8 cellular contexts compared by ENCODE assay signal in the genomic region with DNA sequence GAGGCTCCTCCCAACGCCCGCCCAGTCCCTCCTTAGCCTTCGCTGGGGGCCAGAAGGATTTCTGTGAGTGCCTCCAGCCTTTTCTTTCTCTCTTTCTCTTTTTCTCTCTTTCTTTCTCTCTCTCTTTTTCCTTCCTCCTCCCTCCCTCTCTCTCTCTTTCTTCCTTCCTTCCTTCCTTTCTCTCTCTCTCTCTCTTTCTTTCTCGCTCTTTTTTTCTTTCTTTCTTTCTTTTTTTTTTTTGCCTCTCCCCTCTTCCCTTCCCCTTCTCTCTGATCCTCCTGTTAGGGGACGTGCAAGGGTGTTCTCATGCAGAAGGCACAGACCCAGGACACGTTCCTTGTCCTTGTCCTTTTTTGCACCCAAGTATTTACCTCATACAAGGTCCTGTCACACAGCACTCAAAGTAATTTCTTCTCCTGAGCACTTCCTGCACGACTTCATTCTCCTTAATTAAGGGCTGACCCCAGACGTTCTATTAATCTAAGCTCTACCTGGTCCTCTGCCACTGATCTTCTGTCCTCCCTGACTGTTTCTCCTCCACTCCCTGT. TPM values are rescaled to one million over a fixed set of nuclear protein-coding genes. Genes with fewer than 3 reads are reported as not detected.
A peak's percentile ranks its signal among the peaks of the same experiment; 100 is the strongest.
DNase-seq lines count a peak whose midpoint lies in the region; ATAC-seq and TF ChIP-seq lines count a peak whose summit lies in the region.

No MANE protein-coding gene starts in this region.

- H3K4me3 ChIP-seq in foreskin fibroblast (ENCODE audit: low read depth in 1 of 2, low read length in 2 of 2) (peak overlapping the region; percentile 85 to 92), smooth muscle cell (peak overlapping the region; percentile 81)

- ATAC-seq in GM21423 (IDR thresholded peaks at IDR 0.05; ENCODE audit: unreplicated experiment) (no peak), HG02798 (IDR thresholded peaks at IDR 0.05; ENCODE audit: poor library complexity, unreplicated experiment) (no peak)

- peaks cover 6% of the 10 kb centered on the region for H3F3A ChIP-seq in smooth muscle cell (ENCODE audit: low read depth)

- WGBS in smooth muscle cell (ENCODE audit: low lambda C conversion rate): 8% methylated on average over 8 of the region's 8 CpGs

- in situ Hi-C loops in SK-MEL-5 (cut with HindIII; ENCODE audit: low pct_unique_long_range_greater_than_20kb, low sequenced_read_pairs): no loop called here

- no peaks in the 10 kb centered on the region for H4K20me1 ChIP-seq in smooth muscle cell (ENCODE audit: low read depth)

- peak overlapping the region; percentile 96 for H3K4me2 ChIP-seq in smooth muscle cell

- peak overlapping the region; percentile 67 for H3K9ac ChIP-seq in smooth muscle cell (ENCODE audit: low read depth)

- H3K27me3 ChIP-seq in smooth muscle cell (ENCODE audit: low read depth): no peaks in the 10 kb centered on the region

- H3K79me2 ChIP-seq in smooth muscle cell (ENCODE audit: low read depth): peaks cover 15% of the 10 kb centered on the region

- H3K27ac ChIP-seq in smooth muscle cell (ENCODE audit: low read depth): no peak overlapping the region

- H3K36me3 ChIP-seq in smooth muscle cell (ENCODE audit: low read depth): no peaks in the 10 kb centered on the region

- TF ChIP-seq CTCF in foreskin fibroblast (IDR thresholded peaks at IDR 0.05; ENCODE audit: low read depth, low read length): no peak
- no peak for TF ChIP-seq CTCF in smooth muscle cell (IDR thresholded peaks at IDR 0.05; ENCODE audit: borderline replicate concordance, insufficient read depth, poor library complexity, severe bottlenecking)

- H2AFZ ChIP-seq in smooth muscle cell (ENCODE audit: low read depth): peak overlapping the region; percentile 95

- DNase-seq in NCI-H2171 treated with DMSO at 0.1 percent for 48 hours (lab: John Stamatoyannopoulos, UW) (peak; percentile 23), NCI-H2171 (lab: John Stamatoyannopoulos, UW) (no peak), SK-MEL-5 (ENCODE audit: low read depth, low spot score) (peak; percentile 53), foreskin fibroblast (peak; percentile 36 to 83), smooth muscle cell (lab: John Stamatoyannopoulos, UW; ENCODE audit: unreplicated experiment) (no peak), iPS-NIHi7 (ENCODE audit: extremely low spot score) (no peak)

- peaks cover 4% of the 10 kb centered on the region for H3K4me1 ChIP-seq in smooth muscle cell (ENCODE audit: low read depth)

- no peaks in the 10 kb centered on the region for H3K9me3 ChIP-seq in smooth muscle cell (replicated peaks; ENCODE audit: low read depth)

RNA-seq across cellular contexts. Expression of a gene that starts 0.3 kb away (rescaled TPM):
- 4.1 and 4.8 TPM in 2 replicates for total RNA-seq in SK-MEL-5 (2014; rRNA removed; shearing (Covaris generic))
- polyA plus RNA-seq in SK-MEL-5 (2015; cell fraction: cytosol; rRNA removed): 3.6 and 4.8 TPM in 2 replicates
- 7.4 and 9.6 TPM in 2 replicates for polyA plus RNA-seq in SK-MEL-5 (2015; cell fraction: nucleus; rRNA removed)
- total RNA-seq in smooth muscle cell: 12.5 and 18.2 TPM in 2 replicates
- polyA plus RNA-seq in smooth muscle cell: 4.7 and 8.1 TPM in 2 replicates

RNA-seq across cellular contexts. Expression of a gene that starts 31.7 kb away (rescaled TPM):
- total RNA-seq in SK-MEL-5 (2014; rRNA removed; shearing (Covaris generic)): 1.4 and 2.3 TPM in 2 replicates
- polyA plus RNA-seq in SK-MEL-5 (2015; cell fraction: cytosol; rRNA removed): 2.3 and 2.5 TPM in 2 replicates
- 4.0 and 5.2 TPM in 2 replicates for polyA plus RNA-seq in SK-MEL-5 (2015; cell fraction: nucleus; rRNA removed)
- total RNA-seq in smooth muscle cell: 2.2 and 2.4 TPM in 2 replicates
- polyA plus RNA-seq in smooth muscle cell: 0.40 and 2.0 TPM in 2 replicates

Comparison
In these comparisons a context has a peak if more than half of its experiments do, and no peak if none do; other contexts are left out.
1. DNase-seq: peak in NCI-H2171 treated with DMSO at 0.1 percent for 48 hours (single experiment), SK-MEL-5 (single experiment) and foreskin fibroblast (2 of 2); none in NCI-H2171 (single experiment), smooth muscle cell (single experiment) and iPS-NIHi7 (single experiment).